Comparison of ENCODE assay signal across 32 cellular contexts in the genomic region with DNA sequence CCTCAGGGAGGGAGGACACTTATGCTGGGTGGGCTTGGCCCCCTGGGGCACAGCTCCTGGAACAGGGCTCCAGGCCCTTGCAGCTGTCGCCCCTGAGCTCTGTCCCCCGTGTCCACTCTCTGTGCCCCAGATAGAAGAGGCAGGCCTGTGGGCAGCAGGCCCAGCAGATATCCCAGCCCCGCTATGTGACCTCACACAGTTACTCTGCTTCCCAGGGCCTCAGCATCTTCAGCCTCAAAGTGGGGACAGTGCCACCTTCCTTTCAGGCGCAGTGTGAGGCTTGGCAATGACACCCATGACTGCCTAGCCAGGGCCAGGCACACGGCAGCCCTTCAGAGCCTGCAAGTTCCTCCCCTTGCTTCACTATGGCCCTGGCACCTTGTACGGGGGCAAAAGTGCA.
DNase-seq lines count a peak whose midpoint lies in the region; ATAC-seq, FAIRE-seq and TF ChIP-seq lines count a peak whose summit lies in the region.
"Had no signal": no experiment of that assay in that cellular context is flagged by ENCODE, and none has a peak within 500 bp of the region (broad histone marks: within the 10 kb centered on the region; RNA-seq: fewer than 3 reads in every experiment).

No MANE protein-coding gene starts in this region.

- H3K4me2 ChIP-seq in Loucy (ENCODE audit: low read depth, low read length, poor library complexity, severe bottlenecking): no peak overlapping the region
- H3K4me2 ChIP-seq in HepG2 (ENCODE audit: low read depth, low read length): no peak overlapping the region
- H3K4me2 ChIP-seq: GM23338 had no signal

- in situ Hi-C loops in HepG2 (cut with HindIII; ENCODE audit: extremely low pct_ligation_motif_present, low pct_unique_long_range_greater_than_20kb): no loop called here

- POLR2A ChIA-PET in HepG2 (lab: Yijun Ruan, JAX): interaction anchor here (1.6 kb wide), 1 partner anchor 8 kb away, joined by 4 read pairs; no protein-coding TSS in a partner anchor
- POLR2A ChIA-PET in CD8-positive, alpha-beta T cell (lab: Charles Lee): no interaction called here

- no peak for TF ChIP-seq RAD21 in HepG2 (CRISPR knock-in tag; IDR thresholded peaks at IDR 0.05)

- peak overlapping the region; percentile 24 for H3K9ac ChIP-seq in Loucy (ENCODE audit: low read depth, low read length, poor library complexity, severe bottlenecking)
- H3K9ac ChIP-seq in HepG2 (ENCODE audit: insufficient read depth, low read depth, low read length): no peak overlapping the region

- CTCF ChIA-PET in HepG2 (lab: Yijun Ruan, JAX; ENCODE audit: low intra/inter-chr PET ratio, low total read pairs): no interaction called here
- CTCF ChIA-PET in CD8-positive, alpha-beta T cell (lab: Charles Lee): interaction anchor here (1.3 kb wide), 1 partner anchor 9 kb away, joined by 3 read pairs; no protein-coding TSS in a partner anchor

- intact Hi-C loops in HepG2 (cut with micrococcal nuclease; ENCODE audit: unreplicated experiment): no loop called here
- intact Hi-C loops in CD8-positive, alpha-beta T cell (cut with DNase I, micrococcal nuclease): no loop called here

- 98% methylated on average over 5 of the region's 6 CpGs for WGBS in HepG2 (ENCODE audit: low lambda C conversion rate)

- H3K79me2 ChIP-seq in Loucy (ENCODE audit: insufficient read depth, low read length) (peaks cover 82% of the 10 kb centered on the region), HepG2 (ENCODE audit: insufficient read depth, low read length) (no peaks in the 10 kb centered on the region)

- no TSS peak for BruUV-seq in HepG2 (replicated peaks; lab: Mats Ljungman, UMichigan)

- H3K36me3 ChIP-seq in CD4-positive, CD25-positive, alpha-beta regulatory T cell (ENCODE audit: control insufficient read depth, insufficient read depth, low read length): peaks cover 35% of the 10 kb centered on the region
- H3K36me3 ChIP-seq in Loucy (ENCODE audit: insufficient read depth, low read length) (no peaks in the 10 kb centered on the region; the same call in 1 of the 2 replicates), HepG2 (replicated peaks in 1 of 2; ENCODE audit: control insufficient read depth in 1 of 2, insufficient read depth in 2 of 2, low read length in 2 of 2) (peaks cover 0 to 2% of the 10 kb centered on the region in 2 experiments; a peak in 2 of 5 replicates)
- H3K36me3 ChIP-seq in CD8-positive, alpha-beta T cell (ENCODE audit: insufficient read depth, low read length): no peaks in the 10 kb centered on the region

- FAIRE-seq in HepG2 (lab: Jason Lieb, UNC): no peak
- FAIRE-seq: bronchial epithelial cell had no signal

- no peaks in the 10 kb centered on the region for H3K9me3 ChIP-seq in CD4-positive, CD25-positive, alpha-beta regulatory T cell (ENCODE audit: control insufficient read depth in 2 of 2, low read length in 2 of 2)
- H3K9me3 ChIP-seq in Loucy (ENCODE audit: insufficient read depth, low read depth, low read length) (no peaks in the 10 kb centered on the region), HepG2 (ENCODE audit: low read length) (no peaks in the 10 kb centered on the region)
- H3K9me3 ChIP-seq in CD8-positive, alpha-beta T cell (ENCODE audit: low read length): no peaks in the 10 kb centered on the region

- peaks cover 13% of the 10 kb centered on the region for H3K36me3 Mint-ChIP-seq in CD4-positive, CD25-positive, alpha-beta regulatory T cell
- peaks cover 45% of the 10 kb centered on the region for H3K36me3 Mint-ChIP-seq in CD8-positive, alpha-beta T cell
- H3K36me3 Mint-ChIP-seq: activated naive CD4-positive, alpha-beta T cell treated with anti-CD3 and anti-CD28 coated beads, Interleukin-2, amount 50 U/mL, for 72 hours; type B pancreatic cell had no signal

- no peak overlapping the region for H2AFZ ChIP-seq in Loucy (ENCODE audit: low read length)
- H2AFZ ChIP-seq in HepG2 (ENCODE audit: low read length): no peak overlapping the region
- H2AFZ ChIP-seq: GM23338 had no signal

- TF ChIP-seq CTCF in Loucy (conservative IDR thresholded peaks at IDR 0.05; ENCODE audit: low read length) (no peak), HepG2 (CRISPR knock-in tag; IDR thresholded peaks at IDR 0.05) (no peak)
- TF ChIP-seq CTCF in CD8-positive, alpha-beta T cell (IDR thresholded peaks at IDR 0.05): no peak

- no peaks in the 10 kb centered on the region for H3K9me3 Mint-ChIP-seq in CD4-positive, CD25-positive, alpha-beta regulatory T cell
- H3K9me3 Mint-ChIP-seq in CD8-positive, alpha-beta T cell: no peaks in the 10 kb centered on the region
- H3K9me3 Mint-ChIP-seq: activated CD4-positive, alpha-beta memory T cell treated with anti-CD3 and anti-CD28 coated beads, Interleukin-2, amount 10 ng/mL, durations not matched to agents 7 days and 5 days; activated naive CD4-positive, alpha-beta T cell treated with anti-CD3 and anti-CD28 coated beads, Interleukin-2, amount 50 U/mL, for 72 hours; GM23338; HFFc6; type B pancreatic cell had no signal

- H3K4me3 ChIP-seq in CD4-positive, CD25-positive, alpha-beta regulatory T cell (ENCODE audit: low read depth, low read length): no peak overlapping the region
- H3K4me3 ChIP-seq in Loucy (ENCODE audit: low read length, poor library complexity, severe bottlenecking): no peak overlapping the region
- no peak overlapping the region for H3K4me3 ChIP-seq in HepG2 (replicated peaks in 1 of 3; ENCODE audit: insufficient read depth in 1 of 3, low read depth in 2 of 3, low read length in 3 of 3)
- no peak overlapping the region for H3K4me3 ChIP-seq in CD8-positive, alpha-beta T cell (ENCODE audit: low read depth, low read length)
- H3K4me3 ChIP-seq: GM23338, SK-N-MC had no signal

- no peaks in the 10 kb centered on the region for H3F3A ChIP-seq in Loucy (ENCODE audit: low read depth)

- no peak overlapping the region for H3K4me3 Mint-ChIP-seq in CD4-positive, CD25-positive, alpha-beta regulatory T cell
- H3K4me3 Mint-ChIP-seq in CD8-positive, alpha-beta T cell: no peak overlapping the region
- H3K4me3 Mint-ChIP-seq: activated CD4-positive, alpha-beta memory T cell treated with anti-CD3 and anti-CD28 coated beads, Interleukin-2, amount 10 ng/mL, durations not matched to agents 7 days and 5 days; GM23338; HFFc6; type B pancreatic cell had no signal

- H3K27ac Mint-ChIP-seq in CD4-positive, CD25-positive, alpha-beta regulatory T cell: peak overlapping the region in 2 of 3 donors; percentile 36 to 41
- H3K27ac Mint-ChIP-seq in CD8-positive, alpha-beta T cell: no peak overlapping the region
- H3K27ac Mint-ChIP-seq: activated CD4-positive, alpha-beta memory T cell treated with anti-CD3 and anti-CD28 coated beads, Interleukin-2, amount 10 ng/mL, durations not matched to agents 7 days and 5 days; GM23338; HFFc6; progenitor cell of endocrine pancreas; type B pancreatic cell had no signal

- no peak overlapping the region for H3K27ac ChIP-seq in CD4-positive, CD25-positive, alpha-beta regulatory T cell (ENCODE audit: insufficient read depth, low read length, poor library complexity, severe bottlenecking)
- H3K27ac ChIP-seq in HepG2 (ENCODE audit: extremely low read length, insufficient read depth, low read length): no peak overlapping the region
- no peak overlapping the region for H3K27ac ChIP-seq in CD8-positive, alpha-beta T cell (ENCODE audit: low read depth, low read length)
- H3K27ac ChIP-seq: SK-N-MC had no signal

- no peak for DNase-seq in CD4-positive, CD25-positive, alpha-beta regulatory T cell
- DNase-seq in cerebellum (ENCODE audit: low spot score) (peak; percentile 45), HepG2 (ENCODE audit: low spot score) (no peak), EL (no peak), CD1c-positive myeloid dendritic cell (ENCODE audit: extremely low spot score) (no peak)
- DNase-seq in activated CD4-positive, CD25-positive, alpha-beta regulatory T cell treated with anti-CD3 and anti-CD28 coated beads, Interleukin-2, amount 50 U/mL, for 72 hours: no peak
- no peak for DNase-seq in CD8-positive, alpha-beta T cell
- DNase-seq: ACHN; activated CD4-positive, alpha-beta memory T cell treated with anti-CD3 and anti-CD28 coated beads, Interleukin-2, amount 10 ng/mL, durations not matched to agents 7 days and 5 days; activated CD8-positive, alpha-beta memory T cell treated with anti-CD3 and anti-CD28 coated beads, Interleukin-2, amount 50 U/mL, for 48 hours; anterior cingulate cortex; DMS79 treated with DMSO at 0.1 percent for 48 hours; erythroblast; glutamatergic neuron; HFFc6; islet precursor cell; NCI-H1092 treated with DMSO at 0.1 percent for 48 hours; NCI-H1694 treated with DMSO at 0.1 percent for 48 hours; NCI-H446 treated with DMSO at 0.1 percent for 48 hours; NCI-H774; RPMI8226; stimulated activated CD4-positive, alpha-beta T cell treated with anti-CD3 and anti-CD28 coated beads, Interleukin-12 subunit alpha, Interleukin-12 subunit beta, amount 100 ng/mL, for 4 hours; stimulated activated CD4-positive, alpha-beta T cell treated with anti-CD3 and anti-CD28 coated beads, Interleukin-2, amount 100 ng/mL, for 48 hours; T-helper 2 cell had no signal

- no peaks in the 10 kb centered on the region for H3K4me1 ChIP-seq in CD4-positive, CD25-positive, alpha-beta regulatory T cell (ENCODE audit: control insufficient read depth, insufficient read depth, low read length, poor library complexity, severe bottlenecking)
- H3K4me1 ChIP-seq in Loucy (ENCODE audit: insufficient read depth, low read length, poor library complexity, severe bottlenecking) (peaks cover 40% of the 10 kb centered on the region), HepG2 (ENCODE audit: insufficient read depth, low read length) (peaks cover 32% of the 10 kb centered on the region)
- peaks cover 12% of the 10 kb centered on the region for H3K4me1 ChIP-seq in CD8-positive, alpha-beta T cell (ENCODE audit: insufficient read depth, low read length)

- no peak for TF ChIP-seq POLR2A in HepG2 (IDR thresholded peaks at IDR 0.05; ENCODE audit: insufficient read depth in 1 of 2, low read depth in 2 of 2, low read length in 2 of 2)

- ATAC-seq in CD4-positive, CD25-positive, alpha-beta regulatory T cell (ENCODE audit: low read depth in 2 of 2): no peak
- ATAC-seq in HepG2: no peak
- ATAC-seq in CD8-positive, alpha-beta T cell: no peak
- ATAC-seq: GM23338, sciatic nerve had no signal

- no peak for TF ChIP-seq EP300 in HepG2 (IDR thresholded peaks at IDR 0.05; ENCODE audit: low read depth in 2 of 2, low read length in 2 of 2)
- no peak for TF ChIP-seq EP300 in HepG2 (CRISPR knock-in tag; IDR thresholded peaks at IDR 0.05; ENCODE audit: borderline replicate concordance)

- H3K27me3 Mint-ChIP-seq in CD4-positive, CD25-positive, alpha-beta regulatory T cell: no peaks in the 10 kb centered on the region
- no peaks in the 10 kb centered on the region for H3K27me3 Mint-ChIP-seq in CD8-positive, alpha-beta T cell (ENCODE audit: low read depth)
- H3K27me3 Mint-ChIP-seq: activated CD4-positive, alpha-beta memory T cell treated with anti-CD3 and anti-CD28 coated beads, Interleukin-2, amount 10 ng/mL, durations not matched to agents 7 days and 5 days had no signal

- H3K9me2 ChIP-seq in Loucy (replicated peaks; ENCODE audit: low read depth, low read length): no peaks in the 10 kb centered on the region

- H4K20me1 ChIP-seq in Loucy (ENCODE audit: insufficient read depth, low read length, poor library complexity, severe bottlenecking): peaks cover 3% of the 10 kb centered on the region
- no peaks in the 10 kb centered on the region for H4K20me1 ChIP-seq in HepG2 (ENCODE audit: insufficient read depth, low read length)

- H3K27me3 ChIP-seq in CD4-positive, CD25-positive, alpha-beta regulatory T cell (ENCODE audit: control insufficient read depth, insufficient read depth, low read length): no peaks in the 10 kb centered on the region
- no peaks in the 10 kb centered on the region for H3K27me3 ChIP-seq in Loucy (ENCODE audit: insufficient read depth, low read length, poor library complexity, severe bottlenecking)
- no peaks in the 10 kb centered on the region for H3K27me3 ChIP-seq in HepG2 (ENCODE audit: control insufficient read depth in 1 of 2, insufficient read depth in 2 of 2, low read length in 2 of 2)
- H3K27me3 ChIP-seq in CD8-positive, alpha-beta T cell (ENCODE audit: insufficient read depth, low read length): no peaks in the 10 kb centered on the region

- peaks cover 10 to 59% (median 34%) of the 10 kb centered on the region in 4 donors for H3K4me1 Mint-ChIP-seq in CD4-positive, CD25-positive, alpha-beta regulatory T cell
- peaks cover 44% of the 10 kb centered on the region for H3K4me1 Mint-ChIP-seq in CD8-positive, alpha-beta T cell (ENCODE audit: low read depth)
